Comparison of ENCODE assay signal across 16 cellular contexts in genomic region chr5:173334808-173335207, GRCh38.
"Had no signal": no experiment of that assay in that cellular context is flagged by ENCODE, and none has a peak within 500 bp of the region (broad histone marks: within the 10 kb centered on the region; RNA-seq: fewer than 3 reads in every experiment).

No MANE protein-coding gene starts in this region.

- H3K4me3 ChIP-seq: sigmoid colon, testis, upper lobe of right lung had no signal

- H3K4me3 Mint-ChIP-seq: activated B cell treated with CpG ODN at 0.5 μM for 24 hours; activated CD4-positive, alpha-beta T cell treated with anti-CD3 and anti-CD28 coated beads, Interleukin-2, amount 10 ng/mL, durations not matched to agents 24 days and 14 days; activated naive CD8-positive, alpha-beta T cell treated with anti-CD3 and anti-CD28 coated beads, Interleukin-2, amount 50 U/mL, for 24 hours; activated T-helper 1 cell treated with anti-CD3 and anti-CD28 coated beads, Interleukin-12 subunit alpha, Interleukin-12 subunit beta, Interleukin-2, Interleukin-4 antibody, amounts not matched to agents 30 ng/mL and 10 ng/mL and 1 ng/mL, durations not matched to agents 14 hours and 24 hours and 36 hours; effector memory CD8-positive, alpha-beta T cell; nephron; stimulated activated naive CD8-positive, alpha-beta T cell treated with anti-CD3 and anti-CD28 coated beads, Interleukin-15, Interleukin-2, amounts not matched to agents 100 ng/mL and 50 ng/mL, for 24 hours had no signal

- H3K36me3 ChIP-seq: sigmoid colon, upper lobe of right lung had no signal

- H3K27ac Mint-ChIP-seq: activated B cell treated with CpG ODN at 0.5 μM for 24 hours; activated CD4-positive, alpha-beta T cell treated with anti-CD3 and anti-CD28 coated beads, Interleukin-2, amount 10 ng/mL, durations not matched to agents 24 days and 14 days; activated naive CD8-positive, alpha-beta T cell treated with anti-CD3 and anti-CD28 coated beads, Interleukin-2, amount 50 U/mL, for 24 hours; activated T-helper 1 cell treated with anti-CD3 and anti-CD28 coated beads, Interleukin-12 subunit alpha, Interleukin-12 subunit beta, Interleukin-2, Interleukin-4 antibody, amounts not matched to agents 30 ng/mL and 10 ng/mL and 1 ng/mL, durations not matched to agents 14 hours and 24 hours and 36 hours; effector memory CD8-positive, alpha-beta T cell; nephron; stimulated activated naive CD8-positive, alpha-beta T cell treated with anti-CD3 and anti-CD28 coated beads, Interleukin-15, Interleukin-2, amounts not matched to agents 100 ng/mL and 50 ng/mL, for 24 hours had no signal

- DNase-seq: activated B cell treated with CpG ODN at 0.5 μM for 24 hours; activated CD4-positive, alpha-beta T cell treated with anti-CD3 and anti-CD28 coated beads, Interleukin-2, amount 10 ng/mL, durations not matched to agents 24 days and 14 days; activated naive CD4-positive, alpha-beta T cell treated with Interleukin-2 at 50 U/mL for 16 hours; activated naive CD8-positive, alpha-beta T cell treated with anti-CD3 and anti-CD28 coated beads, Interleukin-2, amount 50 U/mL, for 24 hours; central memory CD4-positive, alpha-beta T cell; effector memory CD8-positive, alpha-beta T cell; head of caudate nucleus; sigmoid colon; stimulated activated CD4-positive, alpha-beta T cell treated with anti-CD3 and anti-CD28 coated beads, Interleukin-4, amount 100 ng/mL, for 1 hour; T-helper 2 cell; testis; upper lobe of right lung had no signal

- H3K27ac ChIP-seq: sigmoid colon, testis, upper lobe of right lung had no signal

- H3K27me3 ChIP-seq: foreskin keratinocyte, testis had no signal

- H3K4me1 ChIP-seq: upper lobe of right lung had no signal

- ATAC-seq: activated naive CD8-positive, alpha-beta T cell treated with anti-CD3 and anti-CD28 coated beads, Interleukin-2, amount 50 U/mL, for 24 hours; effector memory CD8-positive, alpha-beta T cell; upper lobe of right lung had no signal

- H3K9me3 ChIP-seq: sigmoid colon, testis, upper lobe of right lung had no signal

- H3K9me3 Mint-ChIP-seq: activated CD4-positive, alpha-beta T cell treated with anti-CD3 and anti-CD28 coated beads, Interleukin-2, amount 10 ng/mL, durations not matched to agents 24 days and 14 days; activated T-helper 1 cell treated with anti-CD3 and anti-CD28 coated beads, Interleukin-12 subunit alpha, Interleukin-12 subunit beta, Interleukin-2, Interleukin-4 antibody, amounts not matched to agents 30 ng/mL and 10 ng/mL and 1 ng/mL, durations not matched to agents 14 hours and 24 hours and 36 hours; effector memory CD8-positive, alpha-beta T cell; nephron; stimulated activated naive CD8-positive, alpha-beta T cell treated with anti-CD3 and anti-CD28 coated beads, Interleukin-15, Interleukin-2, amounts not matched to agents 100 ng/mL and 50 ng/mL, for 24 hours had no signal
